8 cellular contexts compared by ENCODE assay signal in the genomic region with DNA sequence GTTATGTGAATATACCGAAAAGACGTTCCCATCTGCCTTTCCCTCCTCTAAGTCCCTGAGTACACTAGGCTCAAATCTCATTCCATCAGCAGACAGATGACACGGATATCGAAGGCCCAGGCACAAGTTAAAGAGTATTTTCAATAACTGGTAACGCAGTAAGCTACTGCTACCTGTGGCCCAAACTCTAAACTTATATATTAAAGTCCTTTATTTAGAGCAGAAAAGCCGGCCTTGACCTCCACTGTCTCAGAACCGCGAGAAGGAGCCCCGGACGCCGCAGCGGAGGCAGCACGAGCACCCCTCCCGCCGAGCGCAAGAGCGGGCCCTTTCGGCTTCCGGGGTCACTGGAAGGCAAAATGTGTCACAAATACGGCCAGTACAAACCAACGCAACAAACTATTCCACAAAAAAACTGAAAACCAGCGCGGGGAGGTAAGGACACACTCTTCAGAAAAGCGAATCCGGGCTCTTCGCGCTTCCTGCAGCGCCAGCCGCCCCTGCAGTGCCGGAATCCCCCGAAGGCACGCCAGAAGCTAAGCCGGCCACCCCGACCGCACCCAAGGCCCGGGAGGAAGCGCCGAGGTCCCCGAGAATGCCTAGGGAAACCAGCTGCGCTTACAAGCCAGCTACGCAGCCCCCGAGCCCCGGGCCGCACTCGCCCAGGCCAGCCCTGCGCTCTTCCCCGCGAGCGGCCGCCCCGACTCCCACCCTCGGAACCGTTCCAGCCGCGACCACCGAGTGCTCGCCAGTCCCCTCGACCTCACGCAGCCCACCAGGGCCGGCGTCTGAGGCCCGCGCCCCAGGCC.
DNase-seq lines count a peak whose midpoint lies in the region; ATAC-seq and TF ChIP-seq lines count a peak whose summit lies in the region.

No MANE protein-coding gene starts in this region.

- peak overlapping the region; percentile 94 for H3K27ac Mint-ChIP-seq in dendritic cell treated with granulocyte-macrophage colony-stimulating factor and Interleukin-4, amounts not matched to agents 40 ng/mL and 50 ng/mL, for 4 days
- peak overlapping the region; percentile 93 for H3K27ac Mint-ChIP-seq in memory B cell

- H3K27me3 Mint-ChIP-seq in dendritic cell treated with granulocyte-macrophage colony-stimulating factor and Interleukin-4, amounts not matched to agents 40 ng/mL and 50 ng/mL, for 4 days, result no peaks in the 10 kb centered on the region
- H3K27me3 Mint-ChIP-seq in memory B cell, result no peaks in the 10 kb centered on the region

- peak; percentile 23 for DNase-seq in HS-5 (ENCODE audit: low read depth)
- peak; percentile 37 for DNase-seq in UCSD-AML1 (lab: John Stamatoyannopoulos, UW; ENCODE audit: unreplicated experiment)
- DNase-seq in memory B cell (ENCODE audit: low spot score in 2 of 2), result peak; percentile 55 to 56
- peak in 18 of 49 donors; percentile 15 to 71 (median 46) for DNase-seq in substantia nigra (lab: John Stamatoyannopoulos, UW)
- no peak for DNase-seq in islet precursor cell

- intact Hi-C loops in dendritic cell treated with granulocyte-macrophage colony-stimulating factor and Interleukin-4, amounts not matched to agents 40 ng/mL and 50 ng/mL, for 4 days (cut with micrococcal nuclease), result no loop called here

- peak overlapping the region; percentile 97 for H3K27ac ChIP-seq in C4-2B
- H3K27ac ChIP-seq in substantia nigra (ENCODE audit: low read depth, low read length, poor library complexity, severe bottlenecking), result peak overlapping the region; percentile 89

- H3K9me3 Mint-ChIP-seq in dendritic cell treated with granulocyte-macrophage colony-stimulating factor and Interleukin-4, amounts not matched to agents 40 ng/mL and 50 ng/mL, for 4 days, result no peaks in the 10 kb centered on the region
- no peaks in the 10 kb centered on the region for H3K9me3 Mint-ChIP-seq in memory B cell

- TF ChIP-seq CTCF in C4-2B (conservative IDR thresholded peaks at IDR 0.05), result no peak

- H3K36me3 Mint-ChIP-seq in dendritic cell treated with granulocyte-macrophage colony-stimulating factor and Interleukin-4, amounts not matched to agents 40 ng/mL and 50 ng/mL, for 4 days (ENCODE audit: low read depth), result peaks cover 27% of the 10 kb centered on the region
- H3K36me3 Mint-ChIP-seq in memory B cell, result no peaks in the 10 kb centered on the region

- ATAC-seq in GM19463 (IDR thresholded peaks at IDR 0.05; ENCODE audit: unreplicated experiment) (peak; percentile 12), memory B cell (ENCODE audit: low read depth) (peak; percentile 43)

- peaks cover 68% of the 10 kb centered on the region for H3K4me1 Mint-ChIP-seq in dendritic cell treated with granulocyte-macrophage colony-stimulating factor and Interleukin-4, amounts not matched to agents 40 ng/mL and 50 ng/mL, for 4 days (ENCODE audit: low read depth)
- peaks cover 47% of the 10 kb centered on the region for H3K4me1 Mint-ChIP-seq in memory B cell

- peak overlapping the region; percentile 90 for H3K4me3 Mint-ChIP-seq in dendritic cell treated with granulocyte-macrophage colony-stimulating factor and Interleukin-4, amounts not matched to agents 40 ng/mL and 50 ng/mL, for 4 days
- peak overlapping the region; percentile 92 for H3K4me3 Mint-ChIP-seq in memory B cell
